In the genomic region with DNA sequence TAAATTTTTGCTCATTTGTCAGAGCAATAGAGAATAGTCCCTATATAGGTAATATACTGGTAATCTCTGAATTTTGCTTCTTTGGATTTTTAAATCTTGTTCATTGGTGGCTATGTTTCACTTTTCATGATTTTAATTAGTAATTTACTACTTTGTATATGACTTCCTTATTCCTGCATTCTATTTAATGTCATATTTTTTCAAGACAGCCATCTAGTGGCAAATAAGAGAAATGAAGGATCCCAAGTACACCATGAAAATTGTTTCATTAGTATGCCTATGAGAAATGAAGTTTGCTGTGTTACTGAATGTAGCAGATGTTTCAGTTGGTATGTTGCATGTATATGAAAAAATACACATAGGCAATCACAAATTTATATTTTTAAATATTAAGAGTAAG, we compare ENCODE assay signal across 8 cellular contexts.
DNase-seq lines count a peak whose midpoint lies in the region; ATAC-seq and FAIRE-seq lines count a peak whose summit lies in the region.

No MANE protein-coding gene starts in this region.

- no peaks in the 10 kb centered on the region for H3K27me3 Mint-ChIP-seq in activated T-helper 17 cell treated with anti-CD3 and anti-CD28 coated beads, Interleukin-2, amount 50 U/mL, for 72 hours

- no peak overlapping the region for H3K27ac Mint-ChIP-seq in activated T-helper 17 cell treated with anti-CD3 and anti-CD28 coated beads, Interleukin-2, amount 50 U/mL, for 72 hours

- peak; percentile 13 for DNase-seq in HuH-7 (ENCODE audit: low spot score)
- DNase-seq in DMS79 (lab: John Stamatoyannopoulos, UW): no peak

- H3K4me3 Mint-ChIP-seq in activated T-helper 17 cell treated with anti-CD3 and anti-CD28 coated beads, Interleukin-2, amount 50 U/mL, for 72 hours: no peak overlapping the region

- peaks cover 92% of the 10 kb centered on the region for H3K36me3 Mint-ChIP-seq in activated T-helper 17 cell treated with anti-CD3 and anti-CD28 coated beads, Interleukin-2, amount 50 U/mL, for 72 hours (ENCODE audit: low read depth)

- peak; percentile 91 for FAIRE-seq in G401.6 (lab: Jason Lieb, UNC)
- peak; percentile 90 for FAIRE-seq in islet of Langerhans (lab: Jason Lieb, UNC)

- peaks cover 4% of the 10 kb centered on the region for H3K4me1 Mint-ChIP-seq in activated T-helper 17 cell treated with anti-CD3 and anti-CD28 coated beads, Interleukin-2, amount 50 U/mL, for 72 hours

- no peaks in the 10 kb centered on the region for H3K9me3 Mint-ChIP-seq in activated T-helper 17 cell treated with anti-CD3 and anti-CD28 coated beads, Interleukin-2, amount 50 U/mL, for 72 hours

- ATAC-seq in activated T-helper 17 cell treated with anti-CD3 and anti-CD28 coated beads, Interleukin-2, amount 50 U/mL, for 72 hours (replicated peaks): peak; percentile 52
- ATAC-seq in HG02973 (IDR thresholded peaks at IDR 0.05; ENCODE audit: unreplicated experiment) (no peak), HG03521 (IDR thresholded peaks at IDR 0.05; ENCODE audit: unreplicated experiment) (no peak), HG03442 (IDR thresholded peaks at IDR 0.05; ENCODE audit: unreplicated experiment) (no peak)
